10 cellular contexts compared by ENCODE assay signal in the genomic region with DNA sequence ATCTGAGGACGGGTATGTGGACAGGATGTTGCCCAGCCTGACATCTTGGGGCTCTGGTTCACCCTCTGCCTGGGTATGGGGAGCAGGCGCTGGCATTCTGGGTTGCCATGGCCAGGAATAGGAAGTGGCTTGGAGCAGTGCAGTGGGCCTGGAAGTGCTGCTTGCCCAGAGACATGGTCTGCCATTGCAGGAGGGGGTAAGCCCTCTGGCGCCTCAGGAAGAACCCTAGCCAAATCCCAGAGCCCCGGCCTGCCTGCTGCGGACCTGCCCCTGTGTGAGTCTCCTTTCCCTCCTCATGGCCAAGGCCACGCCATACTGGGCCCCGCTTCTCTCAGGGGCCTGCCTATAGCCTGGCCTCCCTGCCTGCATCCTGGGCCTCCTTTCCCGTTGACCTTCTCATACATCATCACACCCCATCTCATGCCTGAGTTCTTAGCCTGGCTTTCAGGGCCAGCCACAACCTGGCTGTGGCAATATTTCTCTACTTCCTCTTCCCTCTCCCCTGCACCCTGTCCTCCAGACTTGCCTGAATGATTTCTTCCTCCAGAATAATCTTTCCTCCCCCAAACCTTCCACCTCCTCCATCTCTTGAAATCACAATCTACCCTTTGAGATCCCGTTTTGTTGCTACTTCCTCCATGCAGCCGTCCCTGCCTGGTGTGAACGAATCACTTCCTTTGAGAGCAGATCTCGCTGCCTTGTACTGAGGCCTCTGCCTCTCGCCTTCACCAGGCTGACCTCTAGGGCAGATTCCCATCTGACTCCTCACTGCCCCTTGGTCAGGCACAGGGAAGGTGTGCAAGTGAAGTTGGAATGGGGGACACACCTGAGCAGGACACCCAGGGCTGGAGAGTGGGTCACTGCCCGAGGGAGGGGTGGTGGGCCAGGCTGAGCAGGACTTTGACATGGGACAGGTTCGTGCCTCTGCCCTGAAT. TPM values are rescaled to one million over a fixed set of nuclear protein-coding genes. Genes with fewer than 3 reads are reported as not detected.
DNase-seq lines count a peak whose midpoint lies in the region; TF ChIP-seq lines count a peak whose summit lies in the region.
"Had no signal": no experiment of that assay in that cellular context is flagged by ENCODE, and none has a peak within 500 bp of the region (broad histone marks: within the 10 kb centered on the region; RNA-seq: fewer than 3 reads in every experiment).

No MANE protein-coding gene starts in this region.

- peaks cover 21% of the 10 kb centered on the region; the same call in 1 of the 2 replicates for H3F3A ChIP-seq in PC-9 (ENCODE audit: insufficient read depth, low read depth)

- no peak overlapping the region for H3K27ac ChIP-seq in PC-9
- peak overlapping the region; percentile 93 to 94 for H3K27ac ChIP-seq in esophagus (ENCODE audit: low read depth in 2 of 2, low read length in 1 of 2)

- no peak for TF ChIP-seq CTCF in PC-9 (conservative IDR thresholded peaks at IDR 0.05)

- BruUV-seq in PC-9 (replicated peaks; lab: Mats Ljungman, UMichigan): no TSS peak

- POLR2A ChIA-PET in PC-9 (lab: Charles Lee; ENCODE audit: unreplicated experiment): no interaction called here

- peak; percentile 20 for DNase-seq in GDM1 (lab: John Stamatoyannopoulos, UW)
- no peak for DNase-seq in PC-9
- peak; percentile 74 for DNase-seq in posterior vena cava (ENCODE audit: low spot score)
- DNase-seq in NCI-H1436 treated with DMSO at 0.1 percent for 48 hours (lab: John Stamatoyannopoulos, UW): no peak
- no peak for DNase-seq in amygdala (lab: John Stamatoyannopoulos, UW)
- DNase-seq in NCI-H524 treated with DMSO at 0.1 percent for 48 hours (lab: John Stamatoyannopoulos, UW): no peak
- no peak for DNase-seq in cerebellar nuclear complex (lab: John Stamatoyannopoulos, UW)
- DNase-seq: NCI-H2029 treated with DMSO at 0.1 percent for 48 hours had no signal

- H3K9me3 ChIP-seq in PC-9 (ENCODE audit: insufficient read depth, low read depth): no peaks in the 10 kb centered on the region
- H3K9me3 ChIP-seq in esophagus (ENCODE audit: control insufficient read depth in 2 of 2, insufficient read depth in 1 of 2, low read depth in 1 of 2, low read length in 1 of 2): no peaks in the 10 kb centered on the region

- H3K4me2 ChIP-seq in PC-9: peak overlapping the region; percentile 62; the same call in 1 of the 2 replicates

- no peaks in the 10 kb centered on the region for H3K27me3 ChIP-seq in PC-9 (ENCODE audit: insufficient read depth, low read depth)
- no peaks in the 10 kb centered on the region for H3K27me3 ChIP-seq in esophagus (ENCODE audit: control insufficient read depth in 1 of 2, insufficient read depth in 2 of 2, low read length in 2 of 2)

- CTCF ChIA-PET in PC-9 (lab: Charles Lee): interaction anchor here (1.5 kb wide), 1 partner anchor 19 kb away, joined by 8 read pairs; no protein-coding TSS in a partner anchor

- WGBS in esophagus, 2 donors: 77 to 84% methylated on average over 15 of the region's 15 CpGs

- no peak overlapping the region for H3K4me3 ChIP-seq in PC-9
- H3K4me3 ChIP-seq in esophagus (ENCODE audit: low read depth in 1 of 2, low read length in 2 of 2): no peak overlapping the region

- H3K4me1 ChIP-seq in PC-9 (replicated peaks; ENCODE audit: insufficient read depth) (peaks cover 57% of the 10 kb centered on the region), esophagus (ENCODE audit: control insufficient read depth in 2 of 2, insufficient read depth in 2 of 2, low read length in 1 of 2) (peaks cover 8 to 37% of the 10 kb centered on the region in 2 donors)

- H4K20me1 ChIP-seq in PC-9 (ENCODE audit: insufficient read depth): no peaks in the 10 kb centered on the region

- H3K36me3 ChIP-seq in PC-9 (ENCODE audit: low read depth): no peaks in the 10 kb centered on the region
- no peaks in the 10 kb centered on the region for H3K36me3 ChIP-seq in esophagus (ENCODE audit: control insufficient read depth in 2 of 2, insufficient read depth in 2 of 2, low read length in 1 of 2)

- no peaks in the 10 kb centered on the region for H3K9me2 ChIP-seq in PC-9 (ENCODE audit: insufficient read depth)

- intact Hi-C loops in PC-9 (cut with micrococcal nuclease; ENCODE audit: unreplicated experiment): no loop called here
- intact Hi-C loops in posterior vena cava (cut with DNase I): no loop called here

- H2AFZ ChIP-seq in PC-9: no peak overlapping the region

- no peaks in the 10 kb centered on the region for H3K79me2 ChIP-seq in PC-9 (ENCODE audit: low read depth)

RNA-seq across cellular contexts. Expression of a gene that starts 5.2 kb away (rescaled TPM):
- total RNA-seq in PC-9 (2021) (9.9 and 10.5 TPM in 2 replicates), posterior vena cava (10 to 100 TPM; 14.4 to 23.4 TPM)
- polyA plus RNA-seq in esophagus: 10 to 100 TPM; 26.6 to 27.8 TPM

RNA-seq across cellular contexts. Expression of a gene that starts 30.7 kb away (rescaled TPM):
- total RNA-seq in PC-9 (2021) (1.4 TPM in 1 of 2 replicates, not detected in the other), posterior vena cava (under 1 TPM in 1 of 2 donors, not detected in 1; 0.76 TPM)
- polyA plus RNA-seq in esophagus: under 1 TPM; 0.33 to 0.98 TPM
- total RNA-seq: myocyte had no signal

RNA-seq across cellular contexts. Expression of a gene that starts 37.7 kb away (rescaled TPM):
- total RNA-seq in PC-9 (2021) (not detected in 2 replicates), posterior vena cava (not detected)
- polyA plus RNA-seq in esophagus: 1 to 10 TPM; 2.4 to 4.8 TPM
- total RNA-seq: myocyte had no signal

RNA-seq across cellular contexts. Expression of a gene that starts 56.1 kb away (rescaled TPM):
- 2.4 and 3.5 TPM in 2 replicates for total RNA-seq in PC-9 (2021)
- polyA plus RNA-seq in esophagus: 1 to 10 TPM; 1.1 to 1.2 TPM
- total RNA-seq in posterior vena cava: 10 to 100 TPM; 12.2 to 17.3 TPM

Comparison
In these comparisons a context has a peak if more than half of its experiments do, and no peak if none do; other contexts are left out.
1. DNase-seq: peak in GDM1 (single experiment) and posterior vena cava (single experiment); none in PC-9 (0 of 2), NCI-H1436 treated with DMSO at 0.1 percent for 48 hours (single experiment), amygdala (0 of 56), NCI-H524 treated with DMSO at 0.1 percent for 48 hours (single experiment) and cerebellar nuclear complex (0 of 2).